ENCODE assay signal across 8 cellular contexts in genomic region chr14:69153848-69154208, GRCh38. TPM values are rescaled to one million over a fixed set of nuclear protein-coding genes. Genes with fewer than 3 reads are reported as not detected.
A peak's percentile ranks its signal among the peaks of the same experiment; 100 is the strongest.
DNase-seq lines count a peak whose midpoint lies in the region.

No MANE protein-coding gene starts in this region.

- H3K27ac Mint-ChIP-seq in activated CD4-positive, alpha-beta T cell treated with anti-CD3 and anti-CD28 coated beads, Interleukin-2, amount 10 ng/mL, durations not matched to agents 7 days and 5 days: peak overlapping the region; percentile 84

- no peaks in the 10 kb centered on the region for H3K9me3 Mint-ChIP-seq in activated CD4-positive, alpha-beta T cell treated with anti-CD3 and anti-CD28 coated beads, Interleukin-2, amount 10 ng/mL, durations not matched to agents 7 days and 5 days

- CTCF ChIA-PET in activated CD4-positive, alpha-beta T cell treated with anti-CD3 and anti-CD28 coated beads, Interleukin-2, amount 10 ng/mL, durations not matched to agents 7 days and 5 days (lab: Charles Lee): interaction anchor here (0.5 to 1.4 kb wide), 4 partner anchors 25 to 244 kb away, joined by 3 to 4 read pairs (median 3); partner anchors contain the start of gene ERH

- peaks cover 13% of the 10 kb centered on the region for H3K36me3 Mint-ChIP-seq in activated CD4-positive, alpha-beta T cell treated with anti-CD3 and anti-CD28 coated beads, Interleukin-2, amount 10 ng/mL, durations not matched to agents 7 days and 5 days (ENCODE audit: low read depth)

- peak overlapping the region; percentile 87 for H3K4me3 ChIP-seq in SJCRH30
- H3K4me3 ChIP-seq in muscle layer of colon (ENCODE audit: low read depth in 1 of 2, low read length in 2 of 2): peak overlapping the region in 1 of 2 donors; percentile 92

- H3K27me3 ChIP-seq in SJCRH30 (no peaks in the 10 kb centered on the region), muscle layer of colon (ENCODE audit: control insufficient read depth in 1 of 2, insufficient read depth in 2 of 2, low read length in 2 of 2) (no peaks in the 10 kb centered on the region)

- peak overlapping the region; percentile 82 for H3K9ac ChIP-seq in muscle layer of colon (ENCODE audit: low read length)

- H3K27ac ChIP-seq in SJCRH30 (peak overlapping the region; percentile 85), epithelial cell of prostate (peak overlapping the region; percentile 77), muscle layer of colon (ENCODE audit: low read depth, low read length) (peak overlapping the region; percentile 99)

- H3K4me1 ChIP-seq in SJCRH30 (0 out of 2 replicates have a peak, but pooled peaks cover 4% of the 10 kb centered on the region), muscle layer of colon (ENCODE audit: insufficient read depth, low read length) (peaks cover 21% of the 10 kb centered on the region)

- H3K9me3 ChIP-seq in SJCRH30 (replicated peaks) (no peaks in the 10 kb centered on the region), muscle layer of colon (ENCODE audit: low read length) (no peaks in the 10 kb centered on the region)

- POLR2A ChIA-PET in activated CD4-positive, alpha-beta T cell treated with anti-CD3 and anti-CD28 coated beads, Interleukin-2, amount 10 ng/mL, durations not matched to agents 7 days and 5 days (lab: Charles Lee): no interaction called here

- H3K4me3 Mint-ChIP-seq in activated CD4-positive, alpha-beta T cell treated with anti-CD3 and anti-CD28 coated beads, Interleukin-2, amount 10 ng/mL, durations not matched to agents 7 days and 5 days: peak overlapping the region; percentile 83

- H3K36me3 ChIP-seq in SJCRH30 (no peaks in the 10 kb centered on the region), muscle layer of colon (ENCODE audit: insufficient read depth, low read length) (peaks cover 5% of the 10 kb centered on the region)

- DNase-seq in activated CD4-positive, alpha-beta T cell treated with anti-CD3 and anti-CD28 coated beads, Interleukin-2, amount 10 ng/mL, durations not matched to agents 7 days and 5 days: no peak
- no peak for DNase-seq in activated CD4-positive, alpha-beta T cell treated with anti-CD3 and anti-CD28 coated beads for 48 hours
- DNase-seq in SJCRH30 (peak; percentile 59 to 66), epithelial cell of prostate (ENCODE audit: low read depth, low spot score) (no peak), HCEC 1CT (no peak), activated gamma-delta T cell treated with Interleukin-2 at 50 U/mL for 16 hours (no peak), iPS-NIHi11 (ENCODE audit: low spot score) (no peak)

- peaks cover 30% of the 10 kb centered on the region for H3K27me3 Mint-ChIP-seq in activated CD4-positive, alpha-beta T cell treated with anti-CD3 and anti-CD28 coated beads, Interleukin-2, amount 10 ng/mL, durations not matched to agents 7 days and 5 days

- H3K4me1 Mint-ChIP-seq in activated CD4-positive, alpha-beta T cell treated with anti-CD3 and anti-CD28 coated beads, Interleukin-2, amount 10 ng/mL, durations not matched to agents 7 days and 5 days: peaks cover 30% of the 10 kb centered on the region

RNA-seq across cellular contexts. Expression of gene DCAF5, which starts 0.9 kb away (rescaled TPM):
- 10 to 100 TPM; 44.6 to 48.9 TPM for total RNA-seq in activated CD4-positive, alpha-beta T cell treated with anti-CD3 and anti-CD28 coated beads, Interleukin-2, amount 10 ng/mL, durations not matched to agents 7 days and 5 days
- total RNA-seq in SJCRH30 (2014; rRNA removed; shearing (Covaris generic)): 27.7 and 29.0 TPM in 2 replicates

RNA-seq across cellular contexts. Expression of gene EXD2, which starts 37.5 kb away (rescaled TPM):
- total RNA-seq in activated CD4-positive, alpha-beta T cell treated with anti-CD3 and anti-CD28 coated beads, Interleukin-2, amount 10 ng/mL, durations not matched to agents 7 days and 5 days: 1 to 10 TPM; 5.2 to 5.8 TPM
- 9.8 and 10.0 TPM in 2 replicates for total RNA-seq in SJCRH30 (2014; rRNA removed; shearing (Covaris generic))

Comparison
In these comparisons a context has a peak if more than half of its experiments do, and no peak if none do; other contexts are left out.
1. DNase-seq: peak in SJCRH30 (2 of 2); none in activated CD4-positive, alpha-beta T cell treated with anti-CD3 and anti-CD28 coated beads, Interleukin-2, amount 10 ng/mL, durations not matched to agents 7 days and 5 days (single experiment), activated CD4-positive, alpha-beta T cell treated with anti-CD3 and anti-CD28 coated beads for 48 hours (single experiment), epithelial cell of prostate (single experiment), HCEC 1CT (single experiment), activated gamma-delta T cell treated with Interleukin-2 at 50 U/mL for 16 hours (single experiment) and iPS-NIHi11 (single experiment).
2. Peak in every context shown above with its lines, with median percentiles within 50 percentile points of each other: H3K27ac ChIP-seq.